In genomic region chr2:196170202-196170680, GRCh38 we compare ENCODE assay signal across 8 cellular contexts. TPM values are rescaled to one million over a fixed set of nuclear protein-coding genes. Genes with fewer than 3 reads are reported as not detected.
DNase-seq lines count a peak whose midpoint lies in the region; ATAC-seq and TF ChIP-seq lines count a peak whose summit lies in the region.

No MANE protein-coding gene starts in this region.

- H3K27me3 ChIP-seq in foreskin keratinocyte, result no peaks in the 10 kb centered on the region

- peaks cover 53% of the 10 kb centered on the region for H3K36me3 Mint-ChIP-seq in activated T-cell treated with anti-CD3 and anti-CD28 coated beads, Interleukin-2, amount 50 U/mL, for 24 hours (ENCODE audit: low read depth)
- no peaks in the 10 kb centered on the region for H3K36me3 Mint-ChIP-seq in osteocyte (ENCODE audit: unreplicated experiment)

- H3K9me3 Mint-ChIP-seq in activated T-cell treated with anti-CD3 and anti-CD28 coated beads, Interleukin-2, amount 50 U/mL, for 24 hours, result no peaks in the 10 kb centered on the region
- H3K9me3 Mint-ChIP-seq in osteocyte (ENCODE audit: unreplicated experiment), result no peaks in the 10 kb centered on the region

- no peaks in the 10 kb centered on the region for H3K27me3 Mint-ChIP-seq in activated T-cell treated with anti-CD3 and anti-CD28 coated beads, Interleukin-2, amount 50 U/mL, for 24 hours
- H3K27me3 Mint-ChIP-seq in osteocyte (ENCODE audit: unreplicated experiment), result no peaks in the 10 kb centered on the region

- peak overlapping the region; percentile 89 for H3K27ac ChIP-seq in foreskin keratinocyte

- ATAC-seq in HG02642 (IDR thresholded peaks at IDR 0.05; ENCODE audit: poor library complexity, unreplicated experiment), result peak; percentile 24
- ATAC-seq in foreskin keratinocyte, result peak; percentile 6
- no peak for ATAC-seq in GM19328 (IDR thresholded peaks at IDR 0.05; ENCODE audit: unreplicated experiment)

- H3K4me1 ChIP-seq in foreskin keratinocyte, result peaks cover 28% of the 10 kb centered on the region

- peak overlapping the region; percentile 96 for H3K4me3 Mint-ChIP-seq in activated T-cell treated with anti-CD3 and anti-CD28 coated beads, Interleukin-2, amount 50 U/mL, for 24 hours
- H3K4me3 Mint-ChIP-seq in osteocyte (ENCODE audit: unreplicated experiment), result peak overlapping the region; percentile 93

- DNase-seq in NCI-H1417 (lab: John Stamatoyannopoulos, UW) (peak; percentile 2 to 67 (median 54)), NCI-H1417 treated with DMSO at 0.1 percent for 48 hours (lab: John Stamatoyannopoulos, UW) (no peak), NCI-H510A treated with DMSO at 0.1 percent for 48 hours (lab: John Stamatoyannopoulos, UW) (peak; percentile 53), foreskin keratinocyte (peak in 1 of 2 donors; percentile 66), osteocyte (ENCODE audit: extremely low spot score, unreplicated experiment) (no peak)
- no peak for DNase-seq in activated T-cell treated with anti-CD3 and anti-CD28 coated beads, Interleukin-2, amount 50 U/mL, for 24 hours

- no peak for TF ChIP-seq CTCF in foreskin keratinocyte (conservative IDR thresholded peaks at IDR 0.05)
- TF ChIP-seq CTCF in osteocyte (IDR thresholded peaks at IDR 0.05), result no peak

- peak overlapping the region; percentile 96 for H3K27ac Mint-ChIP-seq in activated T-cell treated with anti-CD3 and anti-CD28 coated beads, Interleukin-2, amount 50 U/mL, for 24 hours
- H3K27ac Mint-ChIP-seq in osteocyte (ENCODE audit: unreplicated experiment), result peak overlapping the region; percentile 93

- H3K4me1 Mint-ChIP-seq in activated T-cell treated with anti-CD3 and anti-CD28 coated beads, Interleukin-2, amount 50 U/mL, for 24 hours (ENCODE audit: low read depth), result peaks cover 45% of the 10 kb centered on the region
- H3K4me1 Mint-ChIP-seq in osteocyte (ENCODE audit: unreplicated experiment), result peaks cover 28% of the 10 kb centered on the region

RNA-seq across cellular contexts. Expression of gene STK17B, which starts 1.1 kb away (rescaled TPM):
- total RNA-seq in foreskin keratinocyte, result 17.4 and 22.5 TPM in 2 replicates
- polyA plus RNA-seq in foreskin keratinocyte, result 4.8 and 5.0 TPM in 2 replicates
- total RNA-seq in osteocyte, result 77.5 and 89.3 TPM in 2 replicates

Comparison
In these comparisons a context has a peak if more than half of its experiments do, and no peak if none do; other contexts are left out.
1. DNase-seq: peak in NCI-H1417 (3 of 3) and NCI-H510A treated with DMSO at 0.1 percent for 48 hours (single experiment); none in NCI-H1417 treated with DMSO at 0.1 percent for 48 hours (single experiment), activated T-cell treated with anti-CD3 and anti-CD28 coated beads, Interleukin-2, amount 50 U/mL, for 24 hours (single experiment) and osteocyte (single experiment).